Comparison of ENCODE assay signal across 8 cellular contexts in genomic region chr22:39502789-39503464, GRCh38. TPM values are rescaled to one million over a fixed set of nuclear protein-coding genes. Genes with fewer than 3 reads are reported as not detected.
DNase-seq lines count a peak whose midpoint lies in the region; ATAC-seq and TF ChIP-seq lines count a peak whose summit lies in the region.

No MANE protein-coding gene starts in this region.

- H3K27ac ChIP-seq in PC-3 (ENCODE audit: low read length) (peak overlapping the region; percentile 25; the same call in 1 of the 2 replicates), parathyroid adenoma (peak overlapping the region; percentile 82)

- H3K27me3 ChIP-seq in PC-3 (ENCODE audit: low read length) (no peaks in the 10 kb centered on the region), parathyroid adenoma (ENCODE audit: control insufficient read depth, insufficient read depth, low read length) (no peaks in the 10 kb centered on the region)

- intact Hi-C loops in PC-3 (cut with micrococcal nuclease): no loop called here

- H4K20me1 ChIP-seq in PC-3 (ENCODE audit: low read length): no peaks in the 10 kb centered on the region

- no peaks in the 10 kb centered on the region for H3K9me2 ChIP-seq in PC-3 (replicated peaks; ENCODE audit: low read length)

- H2AFZ ChIP-seq in PC-3 (ENCODE audit: low read length): peak overlapping the region; percentile 78
- H2AFZ ChIP-seq in parathyroid adenoma: peak overlapping the region; percentile 68

- H3K4me1 ChIP-seq in PC-3 (ENCODE audit: insufficient read depth, low read length) (peaks cover 17% of the 10 kb centered on the region), parathyroid adenoma (peaks cover 17% of the 10 kb centered on the region)

- CTCF ChIA-PET in PC-3 (lab: Charles Lee): no interaction called here

- TF ChIP-seq POLR2A in erythroblast (IDR thresholded peaks at IDR 0.05; ENCODE audit: low read length): no peak

- H3K36me3 ChIP-seq in PC-3 (ENCODE audit: low read depth, low read length) (peaks cover 27% of the 10 kb centered on the region; the same call in 1 of the 2 replicates), parathyroid adenoma (ENCODE audit: control insufficient read depth, insufficient read depth, low read length) (no peaks in the 10 kb centered on the region)

- DNase-seq in PC-3 (no peak), erythroblast (lab: John Stamatoyannopoulos, UW) (peak; percentile 38 to 64), SW480 (ENCODE audit: low spot score) (no peak), NCI-H1105 (lab: John Stamatoyannopoulos, UW) (no peak)

- H3F3A ChIP-seq in PC-3 (ENCODE audit: low read length, unreplicated experiment): no peaks in the 10 kb centered on the region

- POLR2A ChIA-PET in PC-3 (lab: Charles Lee; ENCODE audit: unreplicated experiment): no interaction called here

- H3K9ac ChIP-seq in PC-3 (ENCODE audit: low read length): peak overlapping the region; percentile 94
- H3K9ac ChIP-seq in parathyroid adenoma: no peak overlapping the region

- BruUV-seq in PC-3 (replicated peaks; lab: Mats Ljungman, UMichigan): TSS peak; percentile 50

- H3K9me3 ChIP-seq in PC-3 (ENCODE audit: low read length) (no peaks in the 10 kb centered on the region), parathyroid adenoma (ENCODE audit: control insufficient read depth, low read length) (no peaks in the 10 kb centered on the region)

- TF ChIP-seq CTCF in PC-3 (conservative IDR thresholded peaks at IDR 0.05; ENCODE audit: low read depth, low read length): no peak
- TF ChIP-seq CTCF in parathyroid adenoma (IDR thresholded peaks at IDR 0.05): no peak

- H3K4me2 ChIP-seq in PC-3 (ENCODE audit: low read length) (peak overlapping the region; percentile 78), parathyroid adenoma (ENCODE audit: low read length) (peak overlapping the region; percentile 73)

- peaks cover 50% of the 10 kb centered on the region for H3K79me2 ChIP-seq in PC-3 (ENCODE audit: low read length)
- peaks cover 33% of the 10 kb centered on the region for H3K79me2 ChIP-seq in parathyroid adenoma

- peak; percentile 7 for ATAC-seq in GM18861 (IDR thresholded peaks at IDR 0.05; ENCODE audit: unreplicated experiment)
- peak; percentile 5; the same call in 1 of the 2 replicates for ATAC-seq in PC-3
- ATAC-seq in HG02763 (IDR thresholded peaks at IDR 0.05; ENCODE audit: unreplicated experiment): no peak
- no peak for ATAC-seq in GM18867 (IDR thresholded peaks at IDR 0.05; ENCODE audit: unreplicated experiment)

- H3K4me3 ChIP-seq in PC-3 (ENCODE audit: low read length) (peak overlapping the region; percentile 93), parathyroid adenoma (ENCODE audit: low read depth, low read length) (peak overlapping the region; percentile 79)

RNA-seq across cellular contexts. Expression of gene MIEF1, which starts 0.8 kb away (rescaled TPM):
- 22.1 and 23.2 TPM in 2 replicates for total RNA-seq in PC-3 (2014; rRNA removed)

RNA-seq across cellular contexts. Expression of gene ATF4, which starts 17.4 kb away (rescaled TPM):
- 230 and 240 TPM in 2 replicates for total RNA-seq in PC-3 (2014; rRNA removed)

RNA-seq across cellular contexts. Expression of gene RPS19BP1, which starts 29.6 kb away (rescaled TPM):
- total RNA-seq in PC-3 (2014; rRNA removed): 253 and 320 TPM in 2 replicates

RNA-seq across cellular contexts. Expression of gene MGAT3, which starts 46.1 kb away (rescaled TPM):
- 0.06 TPM in 1 of 2 replicates, not detected in the other for total RNA-seq in PC-3 (2014; rRNA removed)

Comparison
In these comparisons a context has a peak if more than half of its experiments do, and no peak if none do; other contexts are left out.
1. ATAC-seq: peak in GM18861 (single experiment) and PC-3 (single experiment); none in HG02763 (single experiment) and GM18867 (single experiment).
2. DNase-seq: peak in erythroblast (2 of 2); none in PC-3 (single experiment), SW480 (single experiment) and NCI-H1105 (single experiment).